ENCODE assay signal across 8 cellular contexts in the genomic region with DNA sequence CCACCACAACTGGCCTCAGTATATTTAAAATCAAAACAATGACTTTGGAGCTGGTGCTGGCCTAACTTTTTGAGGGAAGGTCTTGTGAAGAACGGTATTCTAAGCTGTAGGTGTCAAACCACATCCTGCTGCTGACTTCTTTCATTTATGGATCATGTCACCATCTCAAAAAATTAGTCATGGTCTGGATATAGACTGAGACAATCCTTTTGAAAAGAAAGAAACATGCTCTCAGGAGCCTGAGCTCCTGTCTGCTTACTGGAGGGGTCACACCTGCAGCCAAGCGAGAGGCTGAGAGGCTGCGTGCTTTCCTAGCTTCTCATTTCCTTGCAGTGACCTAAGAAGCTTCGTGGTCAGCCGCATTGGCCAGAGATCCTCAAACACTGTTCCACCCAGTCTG. TPM values are rescaled to one million over a fixed set of nuclear protein-coding genes. Genes with fewer than 3 reads are reported as not detected.
DNase-seq lines count a peak whose midpoint lies in the region; ATAC-seq, FAIRE-seq and TF ChIP-seq lines count a peak whose summit lies in the region.

No MANE protein-coding gene starts in this region.

- H3K36me3 ChIP-seq in bronchial epithelial cell (ENCODE audit: control insufficient read depth, insufficient read depth, low read length): no peaks in the 10 kb centered on the region

- TF ChIP-seq CTCF in bronchial epithelial cell (IDR thresholded peaks at IDR 0.05; ENCODE audit: insufficient read depth, low read length, severe bottlenecking): no peak

- DNase-seq in EL: peak; percentile 17
- DNase-seq in HT1080 (ENCODE audit: low read depth): peak; percentile 87
- peak; percentile 18 for DNase-seq in bronchial epithelial cell (ENCODE audit: low read depth)
- no peak for DNase-seq in NCI-H146 treated with DMSO at 0.1 percent for 48 hours (lab: John Stamatoyannopoulos, UW; ENCODE audit: unreplicated experiment)
- no peak for DNase-seq in AML-193 (lab: John Stamatoyannopoulos, UW)
- DNase-seq in mucosa of gallbladder (ENCODE audit: low spot score): no peak
- DNase-seq in germinal center (ENCODE audit: low spot score): no peak

- no peaks in the 10 kb centered on the region for H3K27me3 ChIP-seq in bronchial epithelial cell (ENCODE audit: control insufficient read depth, insufficient read depth, low read length)

- no peak overlapping the region for H3K4me3 ChIP-seq in bronchial epithelial cell (ENCODE audit: low read depth, low read length)

- ATAC-seq in GM21526 (IDR thresholded peaks at IDR 0.05; ENCODE audit: low FRiP score, unreplicated experiment): peak; percentile 88

- no peak for FAIRE-seq in bronchial epithelial cell (lab: Jason Lieb, UNC)

RNA-seq across cellular contexts. Expression of a gene that starts 55.2 kb away (rescaled TPM):
- 1.9 and 2.3 TPM in 2 replicates for total RNA-seq in HT1080 (2014; rRNA removed; shearing (Covaris generic))
- 3.5 and 4.1 TPM in 2 replicates for polyA plus RNA-seq in HT1080 (2015; cell fraction: cytosol; rRNA removed)
- 9.8 and 13.9 TPM in 2 replicates for polyA plus RNA-seq in HT1080 (2015; cell fraction: nucleus; rRNA removed)
- total RNA-seq in bronchial epithelial cell: 2.4 and 2.6 TPM in 2 replicates
- total RNA-seq in mucosa of gallbladder: 24.6 TPM

Comparison
In these comparisons a context has a peak if more than half of its experiments do, and no peak if none do; other contexts are left out.
1. DNase-seq: peak in EL (single experiment), HT1080 (single experiment) and bronchial epithelial cell (single experiment); none in NCI-H146 treated with DMSO at 0.1 percent for 48 hours (single experiment), AML-193 (0 of 2), mucosa of gallbladder (single experiment) and germinal center (single experiment).